In the genomic region with DNA sequence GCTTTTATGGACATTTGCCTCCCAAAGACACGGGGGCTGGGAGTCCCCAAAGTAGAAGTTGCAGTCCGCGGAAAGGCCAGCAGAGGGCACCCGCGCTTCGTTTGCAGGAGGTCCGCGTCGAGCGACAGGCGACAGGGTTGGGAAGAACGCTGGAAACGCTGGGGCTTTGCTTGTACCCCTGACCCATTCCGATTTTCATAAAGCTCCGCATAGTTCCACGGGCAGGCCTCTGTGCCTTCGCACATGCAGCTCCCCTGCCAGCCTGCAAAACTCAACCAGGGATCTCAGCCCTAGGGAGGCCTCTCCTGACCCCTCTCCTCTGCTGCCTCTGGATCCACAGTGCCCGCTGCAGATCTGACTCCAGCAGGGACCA, we compare ENCODE assay signal across 8 cellular contexts.
DNase-seq lines count a peak whose midpoint lies in the region; ATAC-seq lines count a peak whose summit lies in the region.

No MANE protein-coding gene starts in this region.

- peak overlapping the region; percentile 5 for H3K27ac ChIP-seq in layer of hippocampus (ENCODE audit: low read depth, low read length)

- ATAC-seq in GM19035 (IDR thresholded peaks at IDR 0.05; ENCODE audit: unreplicated experiment), result no peak

- DNase-seq in NCI-H510A treated with DMSO at 0.1 percent for 48 hours (lab: John Stamatoyannopoulos, UW) (peak; percentile 30), NCI-H510A (lab: John Stamatoyannopoulos, UW) (no peak), NCI-H2171 treated with DMSO at 0.1 percent for 48 hours (lab: John Stamatoyannopoulos, UW) (peak; percentile 77), cerebellar cortex (ENCODE audit: low spot score) (peak; percentile 83)
- peak; percentile 66 for DNase-seq in activated CD4-positive, alpha-beta T cell treated with anti-CD3 and anti-CD28 coated beads for 1 hour
- peak; percentile 90 to 92 for DNase-seq in stimulated activated CD4-positive, alpha-beta T cell treated with anti-CD3 and anti-CD28 coated beads, Interleukin-2, amount 100 ng/mL, for 24 hours

- H3K27me3 ChIP-seq in layer of hippocampus (ENCODE audit: control insufficient read depth, insufficient read depth, low read length), result no peaks in the 10 kb centered on the region
